Comparison of ENCODE assay signal across 8 cellular contexts in the genomic region with DNA sequence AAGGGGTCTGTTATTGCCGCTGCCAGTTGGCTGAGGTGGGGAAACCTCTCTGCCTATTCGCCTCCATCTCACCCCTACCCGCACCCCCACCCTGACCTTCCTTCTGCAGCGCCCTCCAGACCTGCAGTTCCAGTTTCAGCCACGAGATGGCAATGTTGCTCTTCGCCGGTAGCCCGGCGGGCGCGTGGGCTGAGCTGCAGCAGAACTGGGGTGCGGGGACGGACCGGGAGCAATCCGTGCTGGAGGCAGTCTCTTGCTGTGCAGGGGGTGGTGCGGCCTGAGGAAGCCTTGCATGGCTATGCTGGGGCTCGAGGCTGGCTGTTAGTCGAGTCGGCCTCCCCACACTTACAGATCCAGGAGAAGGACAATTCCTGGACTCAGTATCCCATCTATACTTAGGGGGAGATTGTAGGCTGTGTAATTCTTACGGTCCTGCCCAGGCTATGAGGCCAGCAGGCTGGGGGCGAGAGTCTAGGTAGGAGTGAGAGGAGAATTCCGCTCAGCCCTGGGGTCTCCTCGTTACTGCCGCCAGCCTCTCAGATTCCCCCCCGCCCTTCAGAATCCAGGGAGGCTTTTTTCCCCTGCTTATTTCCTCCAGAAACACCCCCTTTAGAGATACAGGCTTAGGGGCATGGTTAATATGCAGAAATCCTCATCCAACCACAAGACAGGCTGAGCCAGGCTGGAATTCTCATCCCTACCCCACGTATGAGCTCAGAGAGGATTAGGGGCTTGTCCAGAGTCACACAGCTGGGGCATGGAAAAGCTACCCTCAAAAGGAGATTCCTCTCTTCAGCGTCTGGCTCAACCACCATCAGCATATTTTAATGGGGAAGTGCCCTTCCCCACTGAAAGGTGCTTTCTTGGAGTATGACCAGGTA. TPM values are rescaled to one million over a fixed set of nuclear protein-coding genes. Genes with fewer than 3 reads are reported as not detected.
A peak's percentile ranks its signal among the peaks of the same experiment; 100 is the strongest.
DNase-seq lines count a peak whose midpoint lies in the region; ATAC-seq and TF ChIP-seq lines count a peak whose summit lies in the region.

No MANE protein-coding gene starts in this region.

- TF ChIP-seq CTCF in OCI-LY1 (IDR thresholded peaks at IDR 0.05; ENCODE audit: low read length): peak; percentile 96
- peak; percentile 98 to 99 for TF ChIP-seq CTCF in fibroblast of lung (conservative IDR thresholded peaks at IDR 0.05 in 1 of 2, IDR thresholded peaks at IDR 0.05 in 1 of 2; ENCODE audit: low read depth in 1 of 2, low read length in 2 of 2)
- TF ChIP-seq CTCF in neural cell (IDR thresholded peaks at IDR 0.05; ENCODE audit: poor library complexity, severe bottlenecking): peak; percentile 99

- H3K27me3 Mint-ChIP-seq in stimulated activated naive CD8-positive, alpha-beta T cell treated with anti-CD3 and anti-CD28 coated beads, Interleukin-15, amount 100 ng/mL, for 72 hours: peaks cover 85% of the 10 kb centered on the region

- peaks cover 19% of the 10 kb centered on the region for H3K4me1 Mint-ChIP-seq in stimulated activated naive CD8-positive, alpha-beta T cell treated with anti-CD3 and anti-CD28 coated beads, Interleukin-15, amount 100 ng/mL, for 72 hours

- H4K20me1 ChIP-seq in OCI-LY1 (ENCODE audit: insufficient read depth, low read length): no peaks in the 10 kb centered on the region
- no peaks in the 10 kb centered on the region for H4K20me1 ChIP-seq in fibroblast of lung (ENCODE audit: control insufficient read depth, extremely low read depth, insufficient read depth, low read length)
- no peaks in the 10 kb centered on the region for H4K20me1 ChIP-seq in neural cell (ENCODE audit: insufficient read depth)

- H3K36me3 ChIP-seq in OCI-LY1 (ENCODE audit: insufficient read depth, low read length) (no peaks in the 10 kb centered on the region), fibroblast of lung (ENCODE audit: control insufficient read depth, insufficient read depth, low read length) (no peaks in the 10 kb centered on the region), neural cell (ENCODE audit: insufficient read depth, low read length) (no peaks in the 10 kb centered on the region)

- no peak overlapping the region for H3K27ac Mint-ChIP-seq in stimulated activated naive CD8-positive, alpha-beta T cell treated with anti-CD3 and anti-CD28 coated beads, Interleukin-15, amount 100 ng/mL, for 72 hours

- H3K27ac ChIP-seq in OCI-LY1 (ENCODE audit: low read depth, low read length, poor library complexity, severe bottlenecking): no peak overlapping the region
- H3K27ac ChIP-seq in fibroblast of lung (ENCODE audit: insufficient read depth, low read length): no peak overlapping the region
- peak overlapping the region; percentile 33 for H3K27ac ChIP-seq in neural cell (ENCODE audit: low read length)

- no peak overlapping the region for H3K4me3 Mint-ChIP-seq in stimulated activated naive CD8-positive, alpha-beta T cell treated with anti-CD3 and anti-CD28 coated beads, Interleukin-15, amount 100 ng/mL, for 72 hours

- H3K79me2 ChIP-seq in OCI-LY1 (ENCODE audit: insufficient read depth, low read length) (no peaks in the 10 kb centered on the region), fibroblast of lung (ENCODE audit: control insufficient read depth, insufficient read depth, low read length) (no peaks in the 10 kb centered on the region), neural cell (replicated peaks; ENCODE audit: insufficient read depth, low read length) (no peaks in the 10 kb centered on the region)

- peak; percentile 63 for ATAC-seq in GM19438 (IDR thresholded peaks at IDR 0.05; ENCODE audit: low read depth, unreplicated experiment)
- ATAC-seq in stimulated activated naive CD8-positive, alpha-beta T cell treated with anti-CD3 and anti-CD28 coated beads, Interleukin-15, amount 100 ng/mL, for 72 hours: peak; percentile 77

- TF ChIP-seq RAD21 in neural cell (conservative IDR thresholded peaks at IDR 0.05): peak; percentile 100

- H3F3A ChIP-seq in OCI-LY1 (ENCODE audit: insufficient read depth, low read length) (no peaks in the 10 kb centered on the region), neural cell (ENCODE audit: insufficient read depth, low read length, poor library complexity, severe bottlenecking) (no peaks in the 10 kb centered on the region)

- H2AFZ ChIP-seq in OCI-LY1 (ENCODE audit: low read length) (no peak overlapping the region), fibroblast of lung (ENCODE audit: low read length) (no peak overlapping the region), neural cell (ENCODE audit: low read depth, low read length) (no peak overlapping the region)

- H3K9me2 ChIP-seq in OCI-LY1 (ENCODE audit: low read depth, low read length) (no peaks in the 10 kb centered on the region), neural cell (ENCODE audit: insufficient read depth, low read length) (no peaks in the 10 kb centered on the region)

- H3K4me2 ChIP-seq in OCI-LY1 (ENCODE audit: low read length): no peak overlapping the region
- H3K4me2 ChIP-seq in fibroblast of lung (ENCODE audit: extremely low read depth, insufficient read depth, low read length): peak overlapping the region; percentile 7
- peak overlapping the region; percentile 17 for H3K4me2 ChIP-seq in neural cell (ENCODE audit: low read length)

- H3K9me3 ChIP-seq in OCI-LY1 (ENCODE audit: low read length) (no peaks in the 10 kb centered on the region), fibroblast of lung (ENCODE audit: control insufficient read depth, insufficient read depth, low read depth, low read length) (no peaks in the 10 kb centered on the region), neural cell (ENCODE audit: low read length) (no peaks in the 10 kb centered on the region)

- DNase-seq in COLO668 (lab: John Stamatoyannopoulos, UW; ENCODE audit: unreplicated experiment) (peak; percentile 83), HK-2 (ENCODE audit: unreplicated experiment) (peak; percentile 86), activated T-cell treated with anti-CD3 and anti-CD28 coated beads for 48 hours (ENCODE audit: low read depth) (peak; percentile 79), fibroblast of lung (ENCODE audit: low read depth in 2 of 2) (peak; percentile 63 to 74)
- peak; percentile 79 to 81 for DNase-seq in stimulated activated naive CD8-positive, alpha-beta T cell treated with anti-CD3 and anti-CD28 coated beads, Interleukin-15, amount 100 ng/mL, for 72 hours

- no peaks in the 10 kb centered on the region for H3K9me3 Mint-ChIP-seq in stimulated activated naive CD8-positive, alpha-beta T cell treated with anti-CD3 and anti-CD28 coated beads, Interleukin-15, amount 100 ng/mL, for 72 hours

- peak; percentile 64 for TF ChIP-seq EP300 in neural cell (conservative IDR thresholded peaks at IDR 0.05; ENCODE audit: poor library complexity, severe bottlenecking)

- H3K4me3 ChIP-seq in OCI-LY1 (ENCODE audit: low read depth, low read length, poor library complexity, severe bottlenecking): no peak overlapping the region
- H3K4me3 ChIP-seq in fibroblast of lung (replicated peaks in 1 of 4; ENCODE audit: control extremely low read depth in 1 of 4, insufficient read depth in 1 of 4, low read depth in 3 of 4, low read length in 4 of 4): no peak overlapping the region
- H3K4me3 ChIP-seq in neural cell (ENCODE audit: low read length): peak overlapping the region; percentile 33

- no peaks in the 10 kb centered on the region for H3K4me1 ChIP-seq in OCI-LY1 (ENCODE audit: insufficient read depth, low read length, severe bottlenecking)
- no peaks in the 10 kb centered on the region for H3K4me1 ChIP-seq in fibroblast of lung (ENCODE audit: control insufficient read depth, extremely low read depth, insufficient read depth, low read length)

- H3K27me3 ChIP-seq in OCI-LY1 (ENCODE audit: insufficient read depth, low read length): peaks cover 32% of the 10 kb centered on the region
- H3K27me3 ChIP-seq in fibroblast of lung (ENCODE audit: control insufficient read depth, insufficient read depth, low read length): peaks cover 24% of the 10 kb centered on the region
- peaks cover 22% of the 10 kb centered on the region for H3K27me3 ChIP-seq in neural cell (ENCODE audit: insufficient read depth, low read depth, low read length)

- H3K9ac ChIP-seq in OCI-LY1 (ENCODE audit: low read length) (no peak overlapping the region), fibroblast of lung (ENCODE audit: insufficient read depth, low read length) (no peak overlapping the region), neural cell (ENCODE audit: low read length) (peak overlapping the region; percentile 48)

TF ChIP-seq in neural cell, 6 proteins besides CTCF, POLR2A, EP300 and RAD21 (continues in another document):
- TF ChIP-seq POLR2AphosphoS5 (IDR thresholded peaks at IDR 0.05): peak; percentile 41
- TF ChIP-seq SMC3 (conservative IDR thresholded peaks at IDR 0.05; ENCODE audit: poor library complexity): peak; percentile 97
- TF ChIP-seq, protein P1, sequence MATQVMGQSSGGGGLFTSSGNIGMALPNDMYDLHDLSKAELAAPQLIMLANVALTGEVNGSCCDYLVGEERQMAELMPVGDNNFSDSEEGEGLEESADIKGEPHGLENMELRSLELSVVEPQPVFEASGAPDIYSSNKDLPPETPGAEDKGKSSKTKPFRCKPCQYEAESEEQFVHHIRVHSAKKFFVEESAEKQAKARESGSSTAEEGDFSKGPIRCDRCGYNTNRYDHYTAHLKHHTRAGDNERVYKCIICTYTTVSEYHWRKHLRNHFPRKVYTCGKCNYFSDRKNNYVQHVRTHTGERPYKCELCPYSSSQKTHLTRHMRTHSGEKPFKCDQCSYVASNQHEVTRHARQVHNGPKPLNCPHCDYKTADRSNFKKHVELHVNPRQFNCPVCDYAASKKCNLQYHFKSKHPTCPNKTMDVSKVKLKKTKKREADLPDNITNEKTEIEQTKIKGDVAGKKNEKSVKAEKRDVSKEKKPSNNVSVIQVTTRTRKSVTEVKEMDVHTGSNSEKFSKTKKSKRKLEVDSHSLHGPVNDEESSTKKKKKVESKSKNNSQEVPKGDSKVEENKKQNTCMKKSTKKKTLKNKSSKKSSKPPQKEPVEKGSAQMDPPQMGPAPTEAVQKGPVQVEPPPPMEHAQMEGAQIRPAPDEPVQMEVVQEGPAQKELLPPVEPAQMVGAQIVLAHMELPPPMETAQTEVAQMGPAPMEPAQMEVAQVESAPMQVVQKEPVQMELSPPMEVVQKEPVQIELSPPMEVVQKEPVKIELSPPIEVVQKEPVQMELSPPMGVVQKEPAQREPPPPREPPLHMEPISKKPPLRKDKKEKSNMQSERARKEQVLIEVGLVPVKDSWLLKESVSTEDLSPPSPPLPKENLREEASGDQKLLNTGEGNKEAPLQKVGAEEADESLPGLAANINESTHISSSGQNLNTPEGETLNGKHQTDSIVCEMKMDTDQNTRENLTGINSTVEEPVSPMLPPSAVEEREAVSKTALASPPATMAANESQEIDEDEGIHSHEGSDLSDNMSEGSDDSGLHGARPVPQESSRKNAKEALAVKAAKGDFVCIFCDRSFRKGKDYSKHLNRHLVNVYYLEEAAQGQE (IDR thresholded peaks at IDR 0.05; ENCODE audit: borderline replicate concordance): no peak
- peak; percentile 56 for TF ChIP-seq MXI1 (conservative IDR thresholded peaks at IDR 0.05; ENCODE audit: poor library complexity, severe bottlenecking)
- no peak for TF ChIP-seq EZH2 (IDR thresholded peaks at IDR 0.05; ENCODE audit: borderline replicate concordance, insufficient read depth, low read length, poor library complexity, severe bottlenecking)

RNA-seq across cellular contexts. Expression of a gene that starts 2.8 kb away (rescaled TPM):
- total RNA-seq in fibroblast of lung: 0.26 and 0.33 TPM in 2 replicates
- polyA plus RNA-seq in fibroblast of lung (0.20 and 0.42 TPM in 2 replicates), neural cell (26.3 and 34.0 TPM in 2 replicates)
- polyA plus RNA-seq in fibroblast of lung (2012): 0.28 and 0.75 TPM in 2 replicates
- polyA minus RNA-seq in fibroblast of lung (ENCODE audit: low replicate concordance) (0.04 and 1.9 TPM in 2 replicates), neural cell (113 and 114 TPM in 2 replicates)

Comparison
In these comparisons a context has a peak if more than half of its experiments do, and no peak if none do; other contexts are left out.
1. RNA of a gene that starts 2.8 kb away (polyA plus RNA-seq): 26.3 to 34.0 TPM in neural cell; 0.20 to 0.75 TPM in fibroblast of lung; every median in the first group is over 10 times any median in the second.
2. Peak in every context shown above with its lines, with median percentiles within 50 percentile points of each other: DNase-seq and CTCF ChIP-seq.